ENCODE assay signal across 1 cellular context in genomic region chr17:44014133-44014436, GRCh38.
A peak's percentile ranks its signal among the peaks of the same experiment; 100 is the strongest.
TF ChIP-seq lines count a peak whose summit lies in the region.

No MANE protein-coding gene starts in this region.

TF ChIP-seq in HEK293, 187 proteins besides CTCF, POLR2A, EP300 and RAD21 (continued from another document):
- TF ChIP-seq, protein P1, sequence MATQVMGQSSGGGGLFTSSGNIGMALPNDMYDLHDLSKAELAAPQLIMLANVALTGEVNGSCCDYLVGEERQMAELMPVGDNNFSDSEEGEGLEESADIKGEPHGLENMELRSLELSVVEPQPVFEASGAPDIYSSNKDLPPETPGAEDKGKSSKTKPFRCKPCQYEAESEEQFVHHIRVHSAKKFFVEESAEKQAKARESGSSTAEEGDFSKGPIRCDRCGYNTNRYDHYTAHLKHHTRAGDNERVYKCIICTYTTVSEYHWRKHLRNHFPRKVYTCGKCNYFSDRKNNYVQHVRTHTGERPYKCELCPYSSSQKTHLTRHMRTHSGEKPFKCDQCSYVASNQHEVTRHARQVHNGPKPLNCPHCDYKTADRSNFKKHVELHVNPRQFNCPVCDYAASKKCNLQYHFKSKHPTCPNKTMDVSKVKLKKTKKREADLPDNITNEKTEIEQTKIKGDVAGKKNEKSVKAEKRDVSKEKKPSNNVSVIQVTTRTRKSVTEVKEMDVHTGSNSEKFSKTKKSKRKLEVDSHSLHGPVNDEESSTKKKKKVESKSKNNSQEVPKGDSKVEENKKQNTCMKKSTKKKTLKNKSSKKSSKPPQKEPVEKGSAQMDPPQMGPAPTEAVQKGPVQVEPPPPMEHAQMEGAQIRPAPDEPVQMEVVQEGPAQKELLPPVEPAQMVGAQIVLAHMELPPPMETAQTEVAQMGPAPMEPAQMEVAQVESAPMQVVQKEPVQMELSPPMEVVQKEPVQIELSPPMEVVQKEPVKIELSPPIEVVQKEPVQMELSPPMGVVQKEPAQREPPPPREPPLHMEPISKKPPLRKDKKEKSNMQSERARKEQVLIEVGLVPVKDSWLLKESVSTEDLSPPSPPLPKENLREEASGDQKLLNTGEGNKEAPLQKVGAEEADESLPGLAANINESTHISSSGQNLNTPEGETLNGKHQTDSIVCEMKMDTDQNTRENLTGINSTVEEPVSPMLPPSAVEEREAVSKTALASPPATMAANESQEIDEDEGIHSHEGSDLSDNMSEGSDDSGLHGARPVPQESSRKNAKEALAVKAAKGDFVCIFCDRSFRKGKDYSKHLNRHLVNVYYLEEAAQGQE (tag by site-specific recombination; IDR thresholded peaks at IDR 0.05), result 0 out of 2 replicates have a peak, but pooled peaks have one; percentile 3
- TF ChIP-seq GLIS2 (tag by site-specific recombination; IDR thresholded peaks at IDR 0.05), result 0 out of 2 replicates have a peak, but pooled peaks have one; percentile 68
